In the genomic region with DNA sequence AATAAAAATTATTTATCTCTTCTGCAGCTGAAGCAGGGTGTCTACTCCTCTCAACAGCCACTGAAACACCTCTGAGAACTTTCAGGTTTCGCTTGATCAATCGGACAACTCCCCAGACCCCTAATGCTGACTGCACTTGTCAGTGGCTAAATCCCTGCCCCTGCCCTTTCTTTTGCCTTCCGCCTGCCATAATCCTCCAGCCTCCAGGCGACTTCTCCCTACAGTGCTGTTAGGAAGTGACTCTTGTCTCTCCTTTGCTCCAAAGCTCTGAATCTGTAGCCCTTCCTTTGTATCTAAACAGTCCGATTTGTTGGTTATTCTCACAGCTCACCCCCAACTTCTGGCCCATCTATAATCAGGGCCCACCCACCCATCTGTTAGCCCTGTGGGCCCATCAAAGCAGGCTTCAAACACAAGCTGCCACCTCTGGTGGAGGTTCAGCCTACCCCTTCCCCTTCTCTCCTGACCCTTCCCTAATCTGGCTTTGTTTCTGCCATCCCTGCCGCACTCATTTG, we compare ENCODE assay signal across 27 cellular contexts. TPM values are rescaled to one million over a fixed set of nuclear protein-coding genes. Genes with fewer than 3 reads are reported as not detected.
A peak's percentile ranks its signal among the peaks of the same experiment; 100 is the strongest.
DNase-seq lines count a peak whose midpoint lies in the region; ATAC-seq lines count a peak whose summit lies in the region.
"Had no signal": no experiment of that assay in that cellular context is flagged by ENCODE, and none has a peak within 500 bp of the region (broad histone marks: within the 10 kb centered on the region; RNA-seq: fewer than 3 reads in every experiment).

No MANE protein-coding gene starts in this region.

- H3K4me3 Mint-ChIP-seq in CD4-positive, CD25-positive, alpha-beta regulatory T cell = no peak overlapping the region
- no peak overlapping the region for H3K4me3 Mint-ChIP-seq in memory B cell
- no peak overlapping the region for H3K4me3 Mint-ChIP-seq in stimulated activated memory B cell treated with anti-CD40 and anti-IgM and Interleukin-4, amounts not matched to agents 10 μg/mL and 1 μg/mL and 100 μg/mL, for 72 hours
- H3K4me3 Mint-ChIP-seq: T-helper 1 cell treated with Interleukin-12 subunit alpha and Interleukin-12 subunit beta and Interleukin-4 antibody, amounts not matched to agents 30 μg/mL and 1 μg/mL, for 36 hours had no signal

- H3K27me3 Mint-ChIP-seq in CD4-positive, CD25-positive, alpha-beta regulatory T cell = no peaks in the 10 kb centered on the region
- no peaks in the 10 kb centered on the region for H3K27me3 Mint-ChIP-seq in memory B cell
- H3K27me3 Mint-ChIP-seq in stimulated activated memory B cell treated with anti-CD40 and anti-IgM and Interleukin-4, amounts not matched to agents 10 μg/mL and 1 μg/mL and 100 μg/mL, for 72 hours = no peaks in the 10 kb centered on the region

- no peaks in the 10 kb centered on the region for H3K4me1 Mint-ChIP-seq in CD4-positive, CD25-positive, alpha-beta regulatory T cell
- peaks cover 43% of the 10 kb centered on the region for H3K4me1 Mint-ChIP-seq in memory B cell
- H3K4me1 Mint-ChIP-seq in stimulated activated memory B cell treated with anti-CD40 and anti-IgM and Interleukin-4, amounts not matched to agents 10 μg/mL and 1 μg/mL and 100 μg/mL, for 72 hours = peaks cover 62% of the 10 kb centered on the region

- H3K27me3 ChIP-seq in CD4-positive, CD25-positive, alpha-beta regulatory T cell (ENCODE audit: control insufficient read depth, insufficient read depth, low read length) = no peaks in the 10 kb centered on the region
- H3K27me3 ChIP-seq: colonic mucosa had no signal

- ATAC-seq in CD4-positive, CD25-positive, alpha-beta regulatory T cell (ENCODE audit: low read depth in 2 of 2) = no peak
- no peak for ATAC-seq in memory B cell (ENCODE audit: low read depth)
- no peak for ATAC-seq in stimulated activated memory B cell treated with anti-CD40 and anti-IgM and Interleukin-4, amounts not matched to agents 10 μg/mL and 1 μg/mL and 100 μg/mL, for 72 hours
- ATAC-seq in GM19351 (IDR thresholded peaks at IDR 0.05; ENCODE audit: unreplicated experiment) = no peak
- ATAC-seq in activated naive CD4-positive, alpha-beta T cell treated with anti-CD3 and anti-CD28 coated beads, Interleukin-2, amount 50 U/mL, for 72 hours = no peak

- no peaks in the 10 kb centered on the region for H3K36me3 ChIP-seq in CD4-positive, CD25-positive, alpha-beta regulatory T cell (ENCODE audit: control insufficient read depth, insufficient read depth, low read length)
- H3K36me3 ChIP-seq: colonic mucosa had no signal

- no peaks in the 10 kb centered on the region for H3K4me1 ChIP-seq in CD4-positive, CD25-positive, alpha-beta regulatory T cell (ENCODE audit: control insufficient read depth, insufficient read depth, low read length, poor library complexity, severe bottlenecking)
- H3K4me1 ChIP-seq: colonic mucosa had no signal

- H3K4me3 ChIP-seq in CD4-positive, CD25-positive, alpha-beta regulatory T cell (ENCODE audit: low read depth, low read length) = no peak overlapping the region
- H3K4me3 ChIP-seq: colonic mucosa had no signal

- no peaks in the 10 kb centered on the region for H3K9me3 ChIP-seq in CD4-positive, CD25-positive, alpha-beta regulatory T cell (ENCODE audit: control insufficient read depth in 2 of 2, low read length in 2 of 2)
- H3K9me3 ChIP-seq: colonic mucosa had no signal

- DNase-seq in CD4-positive, CD25-positive, alpha-beta regulatory T cell = no peak
- DNase-seq in NCI-H82 treated with DMSO at 0.1 percent for 48 hours (lab: John Stamatoyannopoulos, UW; ENCODE audit: unreplicated experiment) (peak; percentile 14), memory B cell (ENCODE audit: low spot score in 2 of 2) (no peak), NCI-H1436 (lab: John Stamatoyannopoulos, UW) (no peak), HPDE6-E6E7 (ENCODE audit: extremely low spot score) (no peak)
- DNase-seq in activated naive CD4-positive, alpha-beta T cell treated with anti-CD3 and anti-CD28 coated beads, Interleukin-2, amount 50 U/mL, for 72 hours (ENCODE audit: low spot score in 2 of 2) = no peak
- DNase-seq: ACHN; activated CD4-positive, alpha-beta T cell treated with anti-CD3 and anti-CD28 coated beads, Interleukin-2, amount 50 U/mL, for 48 hours; activated effector memory CD4-positive, alpha-beta T cell treated with anti-CD3 and anti-CD28 coated beads, Interleukin-2, amount 50 U/mL, for 16 hours; colonic mucosa; GOT3; head of caudate nucleus; NCI-H1105 treated with DMSO at 0.1 percent for 48 hours; NCI-H2107; NCI-H510A; occipital lobe; retina; stimulated activated CD4-positive, alpha-beta T cell treated with anti-CD3 and anti-CD28 coated beads, Interleukin-2, amount 100 ng/mL, for 48 hours; stimulated activated naive CD4-positive, alpha-beta T cell treated with Interleukin-2 at 50 U/mL for 16 hours had no signal

- H3K27ac ChIP-seq in CD4-positive, CD25-positive, alpha-beta regulatory T cell (ENCODE audit: insufficient read depth, low read length, poor library complexity, severe bottlenecking) = no peak overlapping the region
- H3K27ac ChIP-seq: C4-2B, colonic mucosa had no signal

- H3K27ac Mint-ChIP-seq in CD4-positive, CD25-positive, alpha-beta regulatory T cell = peak overlapping the region in 2 of 3 donors; percentile 76 to 80
- H3K27ac Mint-ChIP-seq in memory B cell = peak overlapping the region; percentile 77
- peak overlapping the region; percentile 45 for H3K27ac Mint-ChIP-seq in stimulated activated memory B cell treated with anti-CD40 and anti-IgM and Interleukin-4, amounts not matched to agents 10 μg/mL and 1 μg/mL and 100 μg/mL, for 72 hours
- H3K27ac Mint-ChIP-seq in activated naive CD4-positive, alpha-beta T cell treated with anti-CD3 and anti-CD28 coated beads, Interleukin-2, amount 50 U/mL, for 72 hours = no peak overlapping the region
- H3K27ac Mint-ChIP-seq: T-helper 1 cell treated with Interleukin-12 subunit alpha and Interleukin-12 subunit beta and Interleukin-4 antibody, amounts not matched to agents 30 μg/mL and 1 μg/mL, for 36 hours had no signal

- H3K36me3 Mint-ChIP-seq in CD4-positive, CD25-positive, alpha-beta regulatory T cell = peaks cover 4% of the 10 kb centered on the region
- peaks cover 10% of the 10 kb centered on the region for H3K36me3 Mint-ChIP-seq in memory B cell
- H3K36me3 Mint-ChIP-seq in stimulated activated memory B cell treated with anti-CD40 and anti-IgM and Interleukin-4, amounts not matched to agents 10 μg/mL and 1 μg/mL and 100 μg/mL, for 72 hours = peaks cover 21% of the 10 kb centered on the region
- no peaks in the 10 kb centered on the region for H3K36me3 Mint-ChIP-seq in activated naive CD4-positive, alpha-beta T cell treated with anti-CD3 and anti-CD28 coated beads, Interleukin-2, amount 50 U/mL, for 72 hours

- no peaks in the 10 kb centered on the region for H3K9me3 Mint-ChIP-seq in CD4-positive, CD25-positive, alpha-beta regulatory T cell
- no peaks in the 10 kb centered on the region for H3K9me3 Mint-ChIP-seq in memory B cell
- no peaks in the 10 kb centered on the region for H3K9me3 Mint-ChIP-seq in stimulated activated memory B cell treated with anti-CD40 and anti-IgM and Interleukin-4, amounts not matched to agents 10 μg/mL and 1 μg/mL and 100 μg/mL, for 72 hours
- H3K9me3 Mint-ChIP-seq in activated naive CD4-positive, alpha-beta T cell treated with anti-CD3 and anti-CD28 coated beads, Interleukin-2, amount 50 U/mL, for 72 hours = no peaks in the 10 kb centered on the region
- H3K9me3 Mint-ChIP-seq: T-helper 1 cell treated with Interleukin-12 subunit alpha and Interleukin-12 subunit beta and Interleukin-4 antibody, amounts not matched to agents 30 μg/mL and 1 μg/mL, for 36 hours had no signal

RNA-seq across cellular contexts. Expression of gene IFNK, which starts 53.7 kb away (rescaled TPM):
- total RNA-seq in CD4-positive, CD25-positive, alpha-beta regulatory T cell = not detected
- polyA plus RNA-seq in CD4-positive, CD25-positive, alpha-beta regulatory T cell = not detected
- not detected for total RNA-seq in activated naive CD4-positive, alpha-beta T cell treated with anti-CD3 and anti-CD28 coated beads, Interleukin-2, amount 50 U/mL, for 72 hours
- total RNA-seq: bronchial epithelial cell, colonic mucosa, occipital lobe, RPMI7951, ureter had no signal
- polyA plus RNA-seq: adipose tissue had no signal

RNA-seq across cellular contexts. Expression of gene MOB3B, which starts 59.3 kb away (rescaled TPM):
- 0.12 TPM for total RNA-seq in CD4-positive, CD25-positive, alpha-beta regulatory T cell
- polyA plus RNA-seq in CD4-positive, CD25-positive, alpha-beta regulatory T cell = under 1 TPM in 2 of 4 donors, not detected in 2; 0.02 to 0.11 TPM
- 1 to 10 TPM; 1.3 to 2.3 TPM for total RNA-seq in activated naive CD4-positive, alpha-beta T cell treated with anti-CD3 and anti-CD28 coated beads, Interleukin-2, amount 50 U/mL, for 72 hours
- total RNA-seq: RPMI7951 had no signal

Comparison
In these comparisons a context has a peak if more than half of its experiments do, and no peak if none do; other contexts are left out.
1. H3K27ac Mint-ChIP-seq: peak in CD4-positive, CD25-positive, alpha-beta regulatory T cell (2 of 3), memory B cell (single experiment) and stimulated activated memory B cell treated with anti-CD40 and anti-IgM and Interleukin-4, amounts not matched to agents 10 μg/mL and 1 μg/mL and 100 μg/mL, for 72 hours (single experiment); none in activated naive CD4-positive, alpha-beta T cell treated with anti-CD3 and anti-CD28 coated beads, Interleukin-2, amount 50 U/mL, for 72 hours (0 of 2).